10 cellular contexts compared by ENCODE assay signal in genomic region chr7:130904792-130905191, GRCh38.
DNase-seq lines count a peak whose midpoint lies in the region; ATAC-seq and TF ChIP-seq lines count a peak whose summit lies in the region.
"Had no signal": no experiment of that assay in that cellular context is flagged by ENCODE, and none has a peak within 500 bp of the region (broad histone marks: within the 10 kb centered on the region; RNA-seq: fewer than 3 reads in every experiment).

No MANE protein-coding gene starts in this region.

- H3K9me3 Mint-ChIP-seq in activated T-helper 2 cell treated with anti-CD3 and anti-CD28 coated beads, Interferon-gamma antibody, Interleukin-2, Interleukin-4, amounts not matched to agents 10 μg/mL and 5 μg/mL and 100 μg/mL, durations not matched to agents 14 hours and 24 hours and 36 hours = no peaks in the 10 kb centered on the region

- H3K27ac ChIP-seq in hepatocyte (peak overlapping the region; percentile 88), thoracic aorta (peak overlapping the region; percentile 67 to 74)

- no peaks in the 10 kb centered on the region for H4K20me1 ChIP-seq in hepatocyte (ENCODE audit: insufficient read depth, poor library complexity, severe bottlenecking)

- TF ChIP-seq CTCF in hepatocyte (IDR thresholded peaks at IDR 0.05; ENCODE audit: poor library complexity) (no peak), thoracic aorta (IDR thresholded peaks at IDR 0.05) (no peak), GM20000 (IDR thresholded peaks at IDR 0.05; ENCODE audit: extremely low read depth, missing control alignments) (no peak)

- no peak overlapping the region for H3K4me3 ChIP-seq in hepatocyte
- no peak overlapping the region for H3K4me3 ChIP-seq in thoracic aorta
- H3K4me3 ChIP-seq: GM12878 had no signal

- H3K36me3 Mint-ChIP-seq in activated T-helper 2 cell treated with anti-CD3 and anti-CD28 coated beads, Interferon-gamma antibody, Interleukin-2, Interleukin-4, amounts not matched to agents 10 μg/mL and 5 μg/mL and 100 μg/mL, durations not matched to agents 14 hours and 24 hours and 36 hours (ENCODE audit: low read depth) = peaks cover 84% of the 10 kb centered on the region

- H3K4me2 ChIP-seq in hepatocyte = peak overlapping the region; percentile 30

- H3K4me1 ChIP-seq in hepatocyte (ENCODE audit: insufficient read depth) = peaks cover 25% of the 10 kb centered on the region
- H3K4me1 ChIP-seq in thoracic aorta (ENCODE audit: control insufficient read depth in 1 of 2, low read depth in 2 of 2) = peaks cover 37 to 61% of the 10 kb centered on the region in 2 donors

- intact Hi-C loops in activated T-helper 2 cell treated with anti-CD3 and anti-CD28 coated beads, Interferon-gamma antibody, Interleukin-2, Interleukin-4, amounts not matched to agents 10 μg/mL and 5 μg/mL and 100 μg/mL, durations not matched to agents 14 hours and 24 hours and 36 hours (cut with micrococcal nuclease) = no loop called here

- no peak for ATAC-seq in thoracic aorta (ENCODE audit: insufficient number of reproducible peaks, low FRiP score, low read depth)
- ATAC-seq: GM12878 had no signal

- peak overlapping the region; percentile 38 for H3K27ac Mint-ChIP-seq in activated T-helper 2 cell treated with anti-CD3 and anti-CD28 coated beads, Interferon-gamma antibody, Interleukin-2, Interleukin-4, amounts not matched to agents 10 μg/mL and 5 μg/mL and 100 μg/mL, durations not matched to agents 14 hours and 24 hours and 36 hours

- no peak overlapping the region for H3K4me3 Mint-ChIP-seq in activated T-helper 2 cell treated with anti-CD3 and anti-CD28 coated beads, Interferon-gamma antibody, Interleukin-2, Interleukin-4, amounts not matched to agents 10 μg/mL and 5 μg/mL and 100 μg/mL, durations not matched to agents 14 hours and 24 hours and 36 hours (ENCODE audit: low read depth)

- H3K79me2 ChIP-seq in hepatocyte = peaks cover 10% of the 10 kb centered on the region

- 74% methylated on average over 5 of the region's 5 CpGs for WGBS in hepatocyte (ENCODE audit: low lambda C conversion rate, missing lambda C conversion rate)

- peak; percentile 56 for DNase-seq in activated CD8-positive, alpha-beta memory T cell treated with anti-CD3 and anti-CD28 coated beads for 24 hours
- no peak for DNase-seq in activated CD8-positive, alpha-beta memory T cell treated with anti-CD3 and anti-CD28 coated beads, Interleukin-2, amount 50 U/mL, for 4 hours
- DNase-seq in activated T-helper 2 cell treated with anti-CD3 and anti-CD28 coated beads, Interferon-gamma antibody, Interleukin-2, Interleukin-4, amounts not matched to agents 10 μg/mL and 5 μg/mL and 100 μg/mL, durations not matched to agents 14 hours and 24 hours and 36 hours (ENCODE audit: low spot score) = no peak
- DNase-seq in hepatocyte (ENCODE audit: low spot score) = no peak
- no peak for DNase-seq in thoracic aorta (ENCODE audit: low spot score)
- DNase-seq in SK-N-DZ (ENCODE audit: low spot score) = no peak
- no peak for DNase-seq in GM20000 (ENCODE audit: low spot score)
- no peak for DNase-seq in GM19240 (ENCODE audit: insufficient read length, low spot score)
- DNase-seq: stimulated activated naive CD4-positive, alpha-beta T cell treated with Interleukin-2 at 50 U/mL for 16 hours had no signal

- no peak overlapping the region for H2AFZ ChIP-seq in hepatocyte

- no peaks in the 10 kb centered on the region for H3K36me3 ChIP-seq in hepatocyte (replicated peaks; ENCODE audit: insufficient read depth, low read depth)
- peaks cover 4% of the 10 kb centered on the region for H3K36me3 ChIP-seq in thoracic aorta

- H3K9me3 ChIP-seq in hepatocyte (ENCODE audit: low read depth) (no peaks in the 10 kb centered on the region), thoracic aorta (no peaks in the 10 kb centered on the region)

- no peaks in the 10 kb centered on the region for H3K9me2 ChIP-seq in hepatocyte (replicated peaks; ENCODE audit: insufficient read depth)

- peaks cover 66% of the 10 kb centered on the region for H3K4me1 Mint-ChIP-seq in activated T-helper 2 cell treated with anti-CD3 and anti-CD28 coated beads, Interferon-gamma antibody, Interleukin-2, Interleukin-4, amounts not matched to agents 10 μg/mL and 5 μg/mL and 100 μg/mL, durations not matched to agents 14 hours and 24 hours and 36 hours (ENCODE audit: low read depth)

- H3K27me3 ChIP-seq in hepatocyte (no peaks in the 10 kb centered on the region), thoracic aorta (replicated peaks; ENCODE audit: insufficient read depth) (no peaks in the 10 kb centered on the region)

- no peaks in the 10 kb centered on the region for H3K27me3 Mint-ChIP-seq in activated T-helper 2 cell treated with anti-CD3 and anti-CD28 coated beads, Interferon-gamma antibody, Interleukin-2, Interleukin-4, amounts not matched to agents 10 μg/mL and 5 μg/mL and 100 μg/mL, durations not matched to agents 14 hours and 24 hours and 36 hours (ENCODE audit: low read depth)
